ENCODE assay signal across 8 cellular contexts in the genomic region with DNA sequence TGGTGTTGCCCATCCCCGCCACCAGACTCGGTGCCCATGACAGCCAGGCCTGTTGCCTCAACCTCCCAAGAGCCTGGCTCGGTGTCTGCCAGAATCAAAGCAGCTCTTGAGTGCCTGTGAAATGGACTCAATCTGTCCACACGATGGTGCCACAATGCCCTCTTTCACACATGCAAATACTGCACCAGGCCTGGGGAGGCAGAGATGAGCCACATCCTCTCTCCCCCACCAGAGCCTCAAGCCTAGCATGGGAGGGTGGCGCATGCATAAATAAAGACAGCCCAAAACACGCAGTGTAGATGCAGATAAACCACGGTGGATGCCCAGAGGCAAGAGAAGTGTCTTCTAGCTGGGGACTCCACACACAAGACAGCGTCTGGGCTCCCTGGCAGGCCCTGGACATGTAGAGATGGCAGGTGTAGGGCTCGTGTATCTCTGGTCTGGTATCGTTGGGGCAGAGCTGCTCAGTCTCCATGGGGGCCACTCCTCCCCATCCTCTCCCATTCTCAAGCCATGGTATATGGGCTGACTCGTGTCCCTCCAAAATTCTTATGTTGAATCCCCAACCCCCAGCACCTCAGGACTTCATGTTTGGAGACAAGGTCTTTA.
DNase-seq lines count a peak whose midpoint lies in the region; ATAC-seq and TF ChIP-seq lines count a peak whose summit lies in the region.

No MANE protein-coding gene starts in this region.

- ATAC-seq in GM21717 (IDR thresholded peaks at IDR 0.05; ENCODE audit: unreplicated experiment) = peak; percentile 89

- no peaks in the 10 kb centered on the region for H3K36me3 Mint-ChIP-seq in osteocyte (ENCODE audit: unreplicated experiment)

- H3K27ac Mint-ChIP-seq in osteocyte (ENCODE audit: unreplicated experiment) = no peak overlapping the region

- DNase-seq in NAMALWA (ENCODE audit: low spot score) (peak; percentile 52), foreskin melanocyte (no peak), osteocyte (ENCODE audit: extremely low spot score, unreplicated experiment) (no peak), AML-193 (lab: John Stamatoyannopoulos, UW) (no peak)
- peak; percentile 53 for DNase-seq in activated effector memory CD4-positive, alpha-beta T cell treated with Interleukin-2 at 50 U/mL for 16 hours
- DNase-seq in stimulated activated CD8-positive, alpha-beta memory T cell treated with anti-CD3 and anti-CD28 coated beads, Interleukin-7, amount 100 ng/mL, for 4 hours (ENCODE audit: low read depth in 2 of 2) = peak; percentile 3 to 35

- no peak overlapping the region for H3K4me3 Mint-ChIP-seq in osteocyte (ENCODE audit: unreplicated experiment)

- H3K9me3 Mint-ChIP-seq in osteocyte (ENCODE audit: unreplicated experiment) = no peaks in the 10 kb centered on the region

- no peaks in the 10 kb centered on the region for H3K27me3 Mint-ChIP-seq in osteocyte (ENCODE audit: unreplicated experiment)

- TF ChIP-seq CTCF in GM12873 (IDR thresholded peaks at IDR 0.05; ENCODE audit: insufficient read depth, low read depth, low read length, missing control alignments) (peak; percentile 79), osteocyte (IDR thresholded peaks at IDR 0.05) (no peak)

- no peaks in the 10 kb centered on the region for H3K4me1 Mint-ChIP-seq in osteocyte (ENCODE audit: unreplicated experiment)

Comparison
In these comparisons a context has a peak if more than half of its experiments do, and no peak if none do; other contexts are left out.
1. DNase-seq: peak in NAMALWA (single experiment), activated effector memory CD4-positive, alpha-beta T cell treated with Interleukin-2 at 50 U/mL for 16 hours (single experiment) and stimulated activated CD8-positive, alpha-beta memory T cell treated with anti-CD3 and anti-CD28 coated beads, Interleukin-7, amount 100 ng/mL, for 4 hours (2 of 2); none in foreskin melanocyte (single experiment), osteocyte (single experiment) and AML-193 (0 of 2).